Comparison of ENCODE assay signal across 15 cellular contexts in genomic region chr4:84710520-84710919, GRCh38.
DNase-seq lines count a peak whose midpoint lies in the region; ATAC-seq, FAIRE-seq and TF ChIP-seq lines count a peak whose summit lies in the region.
"Had no signal": no experiment of that assay in that cellular context is flagged by ENCODE, and none has a peak within 500 bp of the region (broad histone marks: within the 10 kb centered on the region; RNA-seq: fewer than 3 reads in every experiment).

No MANE protein-coding gene starts in this region.

- CTCF ChIA-PET in K562 (lab: Yijun Ruan, JAX; ENCODE audit: low intra/inter-chr PET ratio) (no interaction called here), HepG2 (lab: Yijun Ruan, JAX; ENCODE audit: low intra/inter-chr PET ratio, low total read pairs) (no interaction called here)

- H3K9me2 ChIP-seq in Loucy (replicated peaks; ENCODE audit: low read depth, low read length) = no peaks in the 10 kb centered on the region

- ATAC-seq in K562 = no peak
- ATAC-seq in HepG2 = no peak
- ATAC-seq: GM12878, GM23338 had no signal

- no peaks in the 10 kb centered on the region for H3K27me3 ChIP-seq in Loucy (ENCODE audit: insufficient read depth, low read length, poor library complexity, severe bottlenecking)
- no peaks in the 10 kb centered on the region for H3K27me3 ChIP-seq in K562 (ENCODE audit: control insufficient read depth in 2 of 2, insufficient read depth in 2 of 2, low read length in 2 of 2)
- no peaks in the 10 kb centered on the region for H3K27me3 ChIP-seq in HepG2 (ENCODE audit: control insufficient read depth in 1 of 2, insufficient read depth in 2 of 2, low read length in 2 of 2)
- H3K27me3 ChIP-seq: BLaER1 had no signal

- WGBS in K562 (ENCODE audit: insufficient coverage, low coverage, missing lambda C conversion rate) = 42% methylated on average over 3 of the region's 3 CpGs
- WGBS in HepG2 (ENCODE audit: low lambda C conversion rate) = over 99% methylated on average over 3 of the region's 3 CpGs

- H3F3A ChIP-seq in Loucy (ENCODE audit: low read depth) = no peaks in the 10 kb centered on the region

- intact Hi-C loops in K562 (cut with micrococcal nuclease) (no loop called here), HepG2 (cut with micrococcal nuclease; ENCODE audit: unreplicated experiment) (no loop called here)

- H4K20me1 ChIP-seq in Loucy (ENCODE audit: insufficient read depth, low read length, poor library complexity, severe bottlenecking) (no peaks in the 10 kb centered on the region), K562 (replicated peaks; ENCODE audit: control insufficient read depth, insufficient read depth, low read length) (no peaks in the 10 kb centered on the region), HepG2 (ENCODE audit: insufficient read depth, low read length) (no peaks in the 10 kb centered on the region)
- H4K20me1 ChIP-seq: BLaER1 had no signal

- POLR2A ChIA-PET in K562 (lab: Yijun Ruan, JAX) (no interaction called here), HepG2 (lab: Yijun Ruan, JAX) (no interaction called here)

- TF ChIP-seq RAD21 in K562 (CRISPR knock-in tag; conservative IDR thresholded peaks at IDR 0.05 in 1 of 2, IDR thresholded peaks at IDR 0.05 in 1 of 2) (no peak), HepG2 (CRISPR knock-in tag; IDR thresholded peaks at IDR 0.05) (no peak)

- H3K36me3 ChIP-seq in Loucy (ENCODE audit: insufficient read depth, low read length) (peaks cover 31% of the 10 kb centered on the region; the same call in 1 of the 2 replicates), K562 (ENCODE audit: control insufficient read depth, insufficient read depth, low read length) (no peaks in the 10 kb centered on the region), HepG2 (replicated peaks in 1 of 2; ENCODE audit: control insufficient read depth in 1 of 2, insufficient read depth in 2 of 2, low read length in 2 of 2) (peaks cover 4 to 24% of the 10 kb centered on the region in 2 experiments)

- no peak for TF ChIP-seq EP300 in K562 (IDR thresholded peaks at IDR 0.05; ENCODE audit: low read length)
- no peak for TF ChIP-seq EP300 in HepG2 (IDR thresholded peaks at IDR 0.05; ENCODE audit: low read depth in 2 of 2, low read length in 2 of 2)
- TF ChIP-seq EP300 in HepG2 (CRISPR knock-in tag; IDR thresholded peaks at IDR 0.05; ENCODE audit: borderline replicate concordance) = no peak

- no peak for TF ChIP-seq POLR2A in K562 (conservative IDR thresholded peaks at IDR 0.05)
- no peak for TF ChIP-seq POLR2A in HepG2 (IDR thresholded peaks at IDR 0.05; ENCODE audit: insufficient read depth in 1 of 2, low read depth in 2 of 2, low read length in 2 of 2)

- H3K9ac ChIP-seq in Loucy (ENCODE audit: low read depth, low read length, poor library complexity, severe bottlenecking) (no peak overlapping the region), K562 (ENCODE audit: insufficient read depth in 1 of 2, low read depth in 2 of 2, low read length in 2 of 2) (no peak overlapping the region), HepG2 (ENCODE audit: insufficient read depth, low read depth, low read length) (no peak overlapping the region)
- H3K9ac ChIP-seq: BLaER1 had no signal

- peak; percentile 7 for DNase-seq in CD1c-positive myeloid dendritic cell (ENCODE audit: extremely low spot score)
- DNase-seq in K562 (ENCODE audit: extremely low read depth in 1 of 4, low spot score in 3 of 4) = no peak
- DNase-seq in HepG2 (ENCODE audit: low spot score) = no peak
- no peak for DNase-seq in HCEC 1CT
- no peak for DNase-seq in amygdala (lab: John Stamatoyannopoulos, UW)
- DNase-seq in coronary artery (ENCODE audit: low spot score) = no peak
- DNase-seq: AML-193; CD4-positive, CD25-positive, alpha-beta regulatory T cell; DMS 273 treated with DMSO at 0.1 percent for 48 hours; H7 had no signal

- in situ Hi-C loops in K562 (cut with MboI) = no loop called here
- in situ Hi-C loops in HepG2 (cut with HindIII; ENCODE audit: extremely low pct_ligation_motif_present, low pct_unique_long_range_greater_than_20kb) = no loop called here

- no peak for TF ChIP-seq CTCF in Loucy (conservative IDR thresholded peaks at IDR 0.05; ENCODE audit: low read length)
- TF ChIP-seq CTCF in K562 (IDR thresholded peaks at IDR 0.05 in 2 of 3, conservative IDR thresholded peaks at IDR 0.05 in 1 of 3; ENCODE audit: insufficient read depth in 2 of 3, low read depth in 1 of 3, low read length in 3 of 3) = no peak
- TF ChIP-seq CTCF in HepG2 (CRISPR knock-in tag; IDR thresholded peaks at IDR 0.05) = no peak
- no peak for TF ChIP-seq CTCF in coronary artery (IDR thresholded peaks at IDR 0.05)

- H3K4me1 ChIP-seq in Loucy (ENCODE audit: insufficient read depth, low read length, poor library complexity, severe bottlenecking) = peaks cover 5% of the 10 kb centered on the region
- H3K4me1 ChIP-seq in K562 (replicated peaks in 1 of 2; ENCODE audit: control insufficient read depth in 2 of 2, insufficient read depth in 2 of 2, low read length in 2 of 2) = no peaks in the 10 kb centered on the region
- peaks cover 10% of the 10 kb centered on the region for H3K4me1 ChIP-seq in HepG2 (ENCODE audit: insufficient read depth, low read length)
- H3K4me1 ChIP-seq: BLaER1 had no signal

- H3K79me2 ChIP-seq in Loucy (ENCODE audit: insufficient read depth, low read length) (no peaks in the 10 kb centered on the region), K562 (ENCODE audit: control insufficient read depth, insufficient read depth, low read length) (no peaks in the 10 kb centered on the region), HepG2 (ENCODE audit: insufficient read depth, low read length) (no peaks in the 10 kb centered on the region)

- FAIRE-seq in K562 (lab: Jason Lieb, UNC) = no peak
- FAIRE-seq in HepG2 (lab: Jason Lieb, UNC) = no peak
- FAIRE-seq: GM12878, GM18507 had no signal

- H3K9me3 ChIP-seq in Loucy (ENCODE audit: insufficient read depth, low read depth, low read length) (no peaks in the 10 kb centered on the region), K562 (replicated peaks; ENCODE audit: control insufficient read depth, insufficient read depth, low read depth, low read length) (no peaks in the 10 kb centered on the region), HepG2 (ENCODE audit: low read length) (no peaks in the 10 kb centered on the region)
- H3K9me3 ChIP-seq: BLaER1 had no signal

- H3K4me2 ChIP-seq in Loucy (ENCODE audit: low read depth, low read length, poor library complexity, severe bottlenecking) = no peak overlapping the region
- H3K4me2 ChIP-seq in K562 (ENCODE audit: insufficient read depth, low read length) = no peak overlapping the region
- no peak overlapping the region for H3K4me2 ChIP-seq in HepG2 (ENCODE audit: low read depth, low read length)
- H3K4me2 ChIP-seq: BLaER1, GM23338 had no signal

- H3K4me3 ChIP-seq in Loucy (ENCODE audit: low read length, poor library complexity, severe bottlenecking) (no peak overlapping the region), K562 (no peak overlapping the region), HepG2 (replicated peaks in 1 of 3; ENCODE audit: insufficient read depth in 1 of 3, low read depth in 2 of 3, low read length in 3 of 3) (no peak overlapping the region), coronary artery (no peak overlapping the region)
- H3K4me3 ChIP-seq: BLaER1, GM12878, GM23338 had no signal

- H3K9me1 ChIP-seq in K562 (ENCODE audit: control insufficient read depth, insufficient read depth, low read length) = no peaks in the 10 kb centered on the region

- BruUV-seq in K562 (replicated peaks; lab: Mats Ljungman, UMichigan) (no TSS peak), HepG2 (replicated peaks; lab: Mats Ljungman, UMichigan) (no TSS peak)

- H2AFZ ChIP-seq in Loucy (ENCODE audit: low read length) (0 out of 2 replicates have a peak overlapping the region, but pooled peaks have one; percentile 40), K562 (ENCODE audit: low read depth, low read length) (no peak overlapping the region), HepG2 (ENCODE audit: low read length) (no peak overlapping the region)
- H2AFZ ChIP-seq: GM23338 had no signal

- H3K27ac ChIP-seq in K562 (ENCODE audit: extremely low read depth, low read depth, low read length) = no peak overlapping the region
- no peak overlapping the region for H3K27ac ChIP-seq in HepG2 (ENCODE audit: extremely low read length, insufficient read depth, low read length)
- no peak overlapping the region for H3K27ac ChIP-seq in coronary artery
- H3K27ac ChIP-seq: BLaER1 had no signal

TF ChIP-seq in K562, 482 proteins besides CTCF, POLR2A, EP300 and RAD21:
- TF ChIP-seq TCF7L2 (IDR thresholded peaks at IDR 0.05; ENCODE audit: low read depth, low read length) (no peak), MAFK (IDR thresholded peaks at IDR 0.05; ENCODE audit: low read length) (peak; percentile 16; the same call in 1 of the 2 replicates), MAFF (IDR thresholded peaks at IDR 0.05; ENCODE audit: low read length) (0 out of 2 replicates have a peak, but pooled peaks have one; percentile 22), ZNF316 (IDR thresholded peaks at IDR 0.05) (peak; percentile 61), ZNF175 (CRISPR knock-in tag; IDR thresholded peaks at IDR 0.05; ENCODE audit: low read depth) (no peak), MAFG (tag; conservative IDR thresholded peaks at IDR 0.05) (peak; percentile 32; the same call in 1 of the 2 replicates), C11orf30 (IDR thresholded peaks at IDR 0.05; ENCODE audit: low read depth) (peak; percentile 46; the same call in 1 of the 2 replicates)

TF ChIP-seq in HepG2, 621 proteins besides CTCF, POLR2A, EP300 and RAD21:
- TF ChIP-seq MAFK (conservative IDR thresholded peaks at IDR 0.05 in 1 of 2, IDR thresholded peaks at IDR 0.05 in 1 of 2; ENCODE audit: low read length in 2 of 2) (peak; percentile 62 to 79; a peak in 3 of 4 replicates), PITX1 (CRISPR knock-in tag; IDR thresholded peaks at IDR 0.05) (no peak), MAFF (IDR thresholded peaks at IDR 0.05; ENCODE audit: low read depth, low read length) (peak; percentile 68)
